Comparison of ENCODE assay signal across 8 cellular contexts in genomic region chr7:157024716-157025115, GRCh38. TPM values are rescaled to one million over a fixed set of nuclear protein-coding genes. Genes with fewer than 3 reads are reported as not detected.
"Had no signal": no experiment of that assay in that cellular context is flagged by ENCODE, and none has a peak within 500 bp of the region (broad histone marks: within the 10 kb centered on the region; RNA-seq: fewer than 3 reads in every experiment).

No MANE protein-coding gene starts in this region.

- H2AFZ ChIP-seq: GM23338 had no signal

- FAIRE-seq: HepG2 had no signal

- H3K4me2 ChIP-seq: GM23338 had no signal

- H3K4me3 ChIP-seq: GM23338, HAP-1 had no signal

- H3K9me3 ChIP-seq: HAP-1 had no signal

- ATAC-seq: GM23338, HCT116, HepG2 had no signal

- H3K27ac ChIP-seq: HL-60 had no signal

- H3K4me1 ChIP-seq: HAP-1 had no signal

- H3K36me3 ChIP-seq: HAP-1 had no signal

- DNase-seq: H7, KG1 had no signal

RNA-seq across cellular contexts. Expression of gene MNX1, which starts 14.3 kb away (rescaled TPM):
- polyA plus RNA-seq: IgD-negative memory B cell had no signal
